In the genomic region with DNA sequence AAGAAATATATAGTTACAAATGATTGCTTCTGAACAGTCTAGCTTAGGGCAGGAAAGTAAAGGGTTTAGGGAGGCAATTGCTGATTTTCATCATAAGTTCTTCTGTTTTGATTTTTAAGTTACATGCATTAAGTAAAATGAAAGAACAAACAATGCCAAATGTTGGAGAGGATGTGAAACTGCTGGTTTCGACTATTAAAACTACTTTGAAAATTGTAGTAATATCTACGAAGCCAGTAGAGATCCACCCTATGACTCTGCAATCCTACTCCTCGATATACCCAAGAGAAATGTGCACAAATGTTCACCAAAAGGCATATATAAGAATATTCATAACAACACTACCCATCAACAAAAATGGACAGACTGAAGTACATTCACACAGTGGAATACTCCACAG, we compare ENCODE assay signal across 1 cellular context.
TF ChIP-seq lines count a peak whose summit lies in the region.

No MANE protein-coding gene starts in this region.

TF ChIP-seq in GM23338, 12 proteins besides CTCF, POLR2A, EP300 and RAD21 (continued from another document):
- TF ChIP-seq ZNF462 (CRISPR knock-in tag; IDR thresholded peaks at IDR 0.05) (no peak), JUNB (IDR thresholded peaks at IDR 0.05; ENCODE audit: unreplicated experiment) (no peak), POLR2AphosphoS5 (IDR thresholded peaks at IDR 0.05; ENCODE audit: low read depth) (no peak), EZH2 (IDR thresholded peaks at IDR 0.05; ENCODE audit: low read depth, unreplicated experiment) (no peak), NANOG (IDR thresholded peaks at IDR 0.05; ENCODE audit: borderline replicate concordance) (no peak), ZNF114 (CRISPR knock-in tag; IDR thresholded peaks at IDR 0.05) (no peak)
- TF ChIP-seq, protein P1, sequence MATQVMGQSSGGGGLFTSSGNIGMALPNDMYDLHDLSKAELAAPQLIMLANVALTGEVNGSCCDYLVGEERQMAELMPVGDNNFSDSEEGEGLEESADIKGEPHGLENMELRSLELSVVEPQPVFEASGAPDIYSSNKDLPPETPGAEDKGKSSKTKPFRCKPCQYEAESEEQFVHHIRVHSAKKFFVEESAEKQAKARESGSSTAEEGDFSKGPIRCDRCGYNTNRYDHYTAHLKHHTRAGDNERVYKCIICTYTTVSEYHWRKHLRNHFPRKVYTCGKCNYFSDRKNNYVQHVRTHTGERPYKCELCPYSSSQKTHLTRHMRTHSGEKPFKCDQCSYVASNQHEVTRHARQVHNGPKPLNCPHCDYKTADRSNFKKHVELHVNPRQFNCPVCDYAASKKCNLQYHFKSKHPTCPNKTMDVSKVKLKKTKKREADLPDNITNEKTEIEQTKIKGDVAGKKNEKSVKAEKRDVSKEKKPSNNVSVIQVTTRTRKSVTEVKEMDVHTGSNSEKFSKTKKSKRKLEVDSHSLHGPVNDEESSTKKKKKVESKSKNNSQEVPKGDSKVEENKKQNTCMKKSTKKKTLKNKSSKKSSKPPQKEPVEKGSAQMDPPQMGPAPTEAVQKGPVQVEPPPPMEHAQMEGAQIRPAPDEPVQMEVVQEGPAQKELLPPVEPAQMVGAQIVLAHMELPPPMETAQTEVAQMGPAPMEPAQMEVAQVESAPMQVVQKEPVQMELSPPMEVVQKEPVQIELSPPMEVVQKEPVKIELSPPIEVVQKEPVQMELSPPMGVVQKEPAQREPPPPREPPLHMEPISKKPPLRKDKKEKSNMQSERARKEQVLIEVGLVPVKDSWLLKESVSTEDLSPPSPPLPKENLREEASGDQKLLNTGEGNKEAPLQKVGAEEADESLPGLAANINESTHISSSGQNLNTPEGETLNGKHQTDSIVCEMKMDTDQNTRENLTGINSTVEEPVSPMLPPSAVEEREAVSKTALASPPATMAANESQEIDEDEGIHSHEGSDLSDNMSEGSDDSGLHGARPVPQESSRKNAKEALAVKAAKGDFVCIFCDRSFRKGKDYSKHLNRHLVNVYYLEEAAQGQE (IDR thresholded peaks at IDR 0.05; ENCODE audit: unreplicated experiment) = no peak
